In the genomic region with DNA sequence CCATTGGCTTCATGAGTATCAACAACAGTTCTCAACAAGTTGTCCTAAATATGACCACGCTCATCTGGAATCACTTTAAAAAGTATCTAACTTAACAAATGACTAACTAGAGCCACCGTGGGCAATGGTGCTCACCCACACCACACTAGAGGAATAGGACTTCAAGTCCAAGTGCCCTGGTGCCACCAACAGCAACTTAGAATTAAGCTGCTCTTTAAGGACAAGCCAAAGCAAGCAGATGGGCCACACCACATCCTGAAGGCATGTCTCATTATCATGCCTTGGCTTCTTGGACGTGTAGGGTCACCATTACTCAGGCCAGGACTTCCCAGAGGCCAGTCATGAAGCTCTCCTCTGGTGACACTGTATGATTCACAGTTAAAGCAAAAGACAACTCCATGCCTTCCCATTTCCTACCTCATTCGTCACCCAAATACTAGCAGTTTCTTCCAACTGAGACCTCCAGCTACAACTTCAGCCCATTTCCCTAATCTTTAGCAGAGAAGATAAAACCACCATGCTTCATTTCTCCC, we compare ENCODE assay signal across 20 cellular contexts. TPM values are rescaled to one million over a fixed set of nuclear protein-coding genes. Genes with fewer than 3 reads are reported as not detected.
DNase-seq lines count a peak whose midpoint lies in the region; ATAC-seq and TF ChIP-seq lines count a peak whose summit lies in the region.
"Had no signal": no experiment of that assay in that cellular context is flagged by ENCODE, and none has a peak within 500 bp of the region (broad histone marks: within the 10 kb centered on the region; RNA-seq: fewer than 3 reads in every experiment).

No MANE protein-coding gene starts in this region.

- peak; percentile 78 for ATAC-seq in esophagus mucosa
- ATAC-seq: activated CD4-positive, alpha-beta T cell treated with anti-CD3 and anti-CD28 coated beads for 36 hours; GM23338; pancreas had no signal

- H3K27me3 ChIP-seq in MG63, result no peaks in the 10 kb centered on the region
- no peaks in the 10 kb centered on the region for H3K27me3 ChIP-seq in BE2C
- H3K27me3 ChIP-seq: ascending aorta, pancreas, testis had no signal

- H3K4me3 ChIP-seq in MG63 (no peak overlapping the region), skeletal muscle cell (ENCODE audit: low read depth, low read length) (no peak overlapping the region), BE2C (ENCODE audit: low read depth, low read length) (no peak overlapping the region)
- H3K4me3 ChIP-seq: ascending aorta, esophagus muscularis mucosa, GM23338, left ventricle myocardium inferior, pancreas, testis had no signal

- peaks cover 32% of the 10 kb centered on the region for H3K36me3 ChIP-seq in MG63
- H3K36me3 ChIP-seq in BE2C, result peaks cover 2% of the 10 kb centered on the region; the same call in 1 of the 2 replicates

- peak; percentile 94 for DNase-seq in ELR (ENCODE audit: low read depth)
- peak; percentile 75 for DNase-seq in MG63
- DNase-seq in skeletal muscle cell (ENCODE audit: low read depth), result peak; percentile 14
- DNase-seq in C1 segment of cervical spinal cord (lab: John Stamatoyannopoulos, UW), result no peak
- no peak for DNase-seq in COLO829 (ENCODE audit: low spot score)
- DNase-seq in BE2C, result no peak
- DNase-seq in NCI-H1436 (lab: John Stamatoyannopoulos, UW), result no peak
- DNase-seq: activated CD4-positive, alpha-beta T cell treated with anti-CD3 and anti-CD28 coated beads for 36 hours; activated CD8-positive, alpha-beta memory T cell treated with anti-CD3 and anti-CD28 coated beads, Interleukin-2, amount 50 U/mL, for 4 hours; DMS79; left ventricle myocardium inferior; NCI-H187; NCI-H446 treated with DMSO at 0.1 percent for 48 hours; pancreas; testis had no signal

- no peaks in the 10 kb centered on the region for H3K4me1 ChIP-seq in BE2C
- H3K4me1 ChIP-seq: ascending aorta, pancreas, testis had no signal

- TF ChIP-seq CTCF in BE2C (IDR thresholded peaks at IDR 0.05; ENCODE audit: low read depth, low read length), result no peak

- H3K9me3 ChIP-seq in MG63 (peaks cover 3% of the 10 kb centered on the region; the same call in 1 of the 2 replicates), BE2C (no peaks in the 10 kb centered on the region)
- H3K9me3 ChIP-seq: ascending aorta, esophagus muscularis mucosa, left ventricle myocardium inferior, pancreas, testis had no signal

RNA-seq across cellular contexts. Expression of a gene that starts 9.4 kb away (rescaled TPM):
- total RNA-seq in MG63 (2014; rRNA removed; shearing (Covaris generic); ENCODE audit: low replicate concordance), result not detected in 2 replicates
- 1.5 TPM for total RNA-seq in esophagus mucosa
- polyA plus RNA-seq in BE2C (2012; ENCODE audit: insufficient read depth, insufficient read length, low read depth), result 0.28 TPM
- total RNA-seq: activated CD4-positive, alpha-beta T cell treated with anti-CD3 and anti-CD28 coated beads for 36 hours had no signal
- polyA plus RNA-seq: CD14-positive monocyte had no signal

RNA-seq across cellular contexts. Expression of a gene that starts 46.8 kb away (rescaled TPM):
- total RNA-seq in MG63 (2014; rRNA removed; shearing (Covaris generic); ENCODE audit: low replicate concordance), result 44.7 and 45.0 TPM in 2 replicates
- total RNA-seq in esophagus mucosa, result 25.4 TPM
- polyA plus RNA-seq in BE2C (2012; ENCODE audit: insufficient read depth, insufficient read length, low read depth), result 7.9 TPM

Comparison
In these comparisons a context has a peak if more than half of its experiments do, and no peak if none do; other contexts are left out.
1. DNase-seq: peak in ELR (single experiment), MG63 (single experiment) and skeletal muscle cell (single experiment); none in C1 segment of cervical spinal cord (0 of 14), COLO829 (single experiment), BE2C (single experiment) and NCI-H1436 (single experiment).